Comparison of ENCODE assay signal across 8 cellular contexts in the genomic region with DNA sequence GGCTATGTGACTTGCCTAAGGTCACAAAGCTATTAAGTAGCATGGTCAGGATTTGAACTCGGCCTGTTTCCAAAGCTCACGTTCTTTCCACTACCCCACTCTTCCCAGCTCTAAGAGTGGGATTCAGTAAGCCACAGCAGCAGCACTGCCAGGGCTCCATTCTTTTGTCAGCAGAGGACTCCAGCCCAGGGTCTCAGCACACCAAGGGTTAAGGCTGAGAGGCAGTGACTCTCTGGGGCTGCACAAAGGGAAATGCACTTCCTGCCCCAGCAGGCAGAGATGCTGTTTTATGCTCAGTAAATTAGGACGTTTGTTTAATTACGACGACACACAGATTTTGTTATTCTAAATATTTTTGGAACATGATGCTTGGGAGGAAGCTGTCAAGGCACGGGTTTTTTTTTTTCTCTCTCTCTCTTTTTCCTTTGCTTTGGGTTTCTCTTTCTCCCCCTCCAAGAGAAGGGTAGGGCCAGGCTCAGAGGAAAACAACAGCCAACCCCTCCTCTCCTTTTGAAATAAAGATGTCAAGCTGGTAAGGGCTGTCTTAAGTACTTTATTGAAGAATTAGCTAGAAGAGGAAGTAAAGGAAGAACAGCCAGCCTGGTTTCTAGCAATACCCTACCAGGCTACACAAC. TPM values are rescaled to one million over a fixed set of nuclear protein-coding genes. Genes with fewer than 3 reads are reported as not detected.
A peak's percentile ranks its signal among the peaks of the same experiment; 100 is the strongest.
DNase-seq lines count a peak whose midpoint lies in the region; ATAC-seq and TF ChIP-seq lines count a peak whose summit lies in the region.

No MANE protein-coding gene starts in this region.

- DNase-seq in cardiac muscle cell (ENCODE audit: low read depth in 1 of 2, low spot score in 1 of 2), result peak in 1 of 2 donors; percentile 50
- DNase-seq in Right ventricle myocardium superior, result no peak
- peak in 1 of 2 experiments; percentile 62 for DNase-seq in SJSA1 (ENCODE audit: low read depth in 1 of 2, low spot score in 2 of 2)
- peak; percentile 71 for DNase-seq in dermis blood vessel endothelial cell
- no peak for DNase-seq in T1000 (lab: John Stamatoyannopoulos, UW)

- no peaks in the 10 kb centered on the region for H3K27me3 ChIP-seq in cardiac muscle cell
- no peaks in the 10 kb centered on the region for H3K27me3 ChIP-seq in SJSA1 (replicated peaks)
- H3K27me3 ChIP-seq in mucosa of stomach (ENCODE audit: control insufficient read depth, insufficient read depth, low read length), result no peaks in the 10 kb centered on the region

- no peaks in the 10 kb centered on the region for H3K9me3 ChIP-seq in cardiac muscle cell (ENCODE audit: low read depth)
- no peaks in the 10 kb centered on the region for H3K9me3 ChIP-seq in SJSA1 (replicated peaks)
- H3K9me3 ChIP-seq in mucosa of stomach (ENCODE audit: control insufficient read depth, low read length), result no peaks in the 10 kb centered on the region

- peak overlapping the region; percentile 95 for H3K9ac ChIP-seq in mucosa of stomach (ENCODE audit: low read length)

- H3K4me3 ChIP-seq in cardiac muscle cell (peak overlapping the region; percentile 54), SJSA1 (peak overlapping the region; percentile 88), mucosa of stomach (ENCODE audit: low read length) (peak overlapping the region; percentile 72)

- ATAC-seq in Right ventricle myocardium superior (ENCODE audit: poor library complexity) (no peak), GM21786 (IDR thresholded peaks at IDR 0.05; ENCODE audit: unreplicated experiment) (no peak), HG03457 (IDR thresholded peaks at IDR 0.05; ENCODE audit: unreplicated experiment) (no peak)

- TF ChIP-seq CTCF in cardiac muscle cell (IDR thresholded peaks at IDR 0.05; ENCODE audit: low read depth, low read length), result no peak

- peaks cover 16% of the 10 kb centered on the region for H3K4me1 ChIP-seq in cardiac muscle cell (ENCODE audit: low read depth)
- peaks cover 54% of the 10 kb centered on the region for H3K4me1 ChIP-seq in SJSA1 (replicated peaks)
- peaks cover 41% of the 10 kb centered on the region for H3K4me1 ChIP-seq in mucosa of stomach (ENCODE audit: control insufficient read depth, insufficient read depth, low read length)

- H3K36me3 ChIP-seq in cardiac muscle cell (no peaks in the 10 kb centered on the region), SJSA1 (peaks cover 73% of the 10 kb centered on the region), mucosa of stomach (ENCODE audit: control insufficient read depth, insufficient read depth, low read length) (no peaks in the 10 kb centered on the region)

- intact Hi-C loops in Right ventricle myocardium superior (cut with DNase I), result loop anchor here (5.0 kb wide), 3 partner anchors 63 to 82 kb away; no protein-coding TSS in a partner anchor

- H3K27ac ChIP-seq in cardiac muscle cell (peak overlapping the region; percentile 96), SJSA1 (peak overlapping the region; percentile 64)

RNA-seq across cellular contexts. Expression of a gene that starts 2.9 kb away (rescaled TPM):
- total RNA-seq in cardiac muscle cell, result 131 and 174 TPM in 2 replicates
- polyA plus RNA-seq in cardiac muscle cell, result 88.7 and 98.0 TPM in 2 replicates
- 138 TPM for total RNA-seq in Right ventricle myocardium superior
- 510 and 668 TPM in 2 replicates for total RNA-seq in SJSA1 (2014; rRNA removed; shearing (Covaris generic))
- total RNA-seq in dermis blood vessel endothelial cell, result 803 and 1,099 TPM in 2 replicates
